ENCODE assay signal across 1 cellular context in genomic region chr2:42585779-42586178, GRCh38.
A peak's percentile ranks its signal among the peaks of the same experiment; 100 is the strongest.
TF ChIP-seq lines count a peak whose summit lies in the region.

No MANE protein-coding gene starts in this region.

TF ChIP-seq in HepG2, 621 proteins besides CTCF, POLR2A, EP300 and RAD21 (continued from another document):
- TF ChIP-seq CEBPG (CRISPR knock-in tag; IDR thresholded peaks at IDR 0.05) (peak; percentile 84), ZNF564 (CRISPR knock-in tag; IDR thresholded peaks at IDR 0.05) (no peak), TBX3 (IDR thresholded peaks at IDR 0.05; ENCODE audit: borderline replicate concordance) (peak; percentile 50; the same call in 1 of the 2 replicates), ZNF264 (CRISPR knock-in tag; IDR thresholded peaks at IDR 0.05) (no peak), TEAD3 (CRISPR knock-in tag; optimal IDR thresholded peaks at IDR 0.05; ENCODE audit: borderline replicate concordance) (peak; percentile 95), ZNF430 (CRISPR knock-in tag; IDR thresholded peaks at IDR 0.05) (0 out of 2 replicates have a peak, but pooled peaks have one; percentile 32), TBX2 (CRISPR knock-in tag; IDR thresholded peaks at IDR 0.05; ENCODE audit: borderline replicate concordance) (peak; percentile 67; the same call in 1 of the 2 replicates), FOXA3 (CRISPR knock-in tag; IDR thresholded peaks at IDR 0.05) (peak; percentile 23; the same call in 1 of the 2 replicates), ARID5B (CRISPR knock-in tag; IDR thresholded peaks at IDR 0.05) (peak; percentile 21; the same call in 1 of the 2 replicates), ZNF572 (CRISPR knock-in tag; IDR thresholded peaks at IDR 0.05) (no peak), SOX13 (IDR thresholded peaks at IDR 0.05) (no peak), SOX13 (CRISPR knock-in tag; conservative IDR thresholded peaks at IDR 0.05 in 1 of 2, IDR thresholded peaks at IDR 0.05 in 1 of 2) (peak in 1 of 2 experiments; percentile 33; a peak in 1 of 4 replicates)
- TF ChIP-seq, protein P1, sequence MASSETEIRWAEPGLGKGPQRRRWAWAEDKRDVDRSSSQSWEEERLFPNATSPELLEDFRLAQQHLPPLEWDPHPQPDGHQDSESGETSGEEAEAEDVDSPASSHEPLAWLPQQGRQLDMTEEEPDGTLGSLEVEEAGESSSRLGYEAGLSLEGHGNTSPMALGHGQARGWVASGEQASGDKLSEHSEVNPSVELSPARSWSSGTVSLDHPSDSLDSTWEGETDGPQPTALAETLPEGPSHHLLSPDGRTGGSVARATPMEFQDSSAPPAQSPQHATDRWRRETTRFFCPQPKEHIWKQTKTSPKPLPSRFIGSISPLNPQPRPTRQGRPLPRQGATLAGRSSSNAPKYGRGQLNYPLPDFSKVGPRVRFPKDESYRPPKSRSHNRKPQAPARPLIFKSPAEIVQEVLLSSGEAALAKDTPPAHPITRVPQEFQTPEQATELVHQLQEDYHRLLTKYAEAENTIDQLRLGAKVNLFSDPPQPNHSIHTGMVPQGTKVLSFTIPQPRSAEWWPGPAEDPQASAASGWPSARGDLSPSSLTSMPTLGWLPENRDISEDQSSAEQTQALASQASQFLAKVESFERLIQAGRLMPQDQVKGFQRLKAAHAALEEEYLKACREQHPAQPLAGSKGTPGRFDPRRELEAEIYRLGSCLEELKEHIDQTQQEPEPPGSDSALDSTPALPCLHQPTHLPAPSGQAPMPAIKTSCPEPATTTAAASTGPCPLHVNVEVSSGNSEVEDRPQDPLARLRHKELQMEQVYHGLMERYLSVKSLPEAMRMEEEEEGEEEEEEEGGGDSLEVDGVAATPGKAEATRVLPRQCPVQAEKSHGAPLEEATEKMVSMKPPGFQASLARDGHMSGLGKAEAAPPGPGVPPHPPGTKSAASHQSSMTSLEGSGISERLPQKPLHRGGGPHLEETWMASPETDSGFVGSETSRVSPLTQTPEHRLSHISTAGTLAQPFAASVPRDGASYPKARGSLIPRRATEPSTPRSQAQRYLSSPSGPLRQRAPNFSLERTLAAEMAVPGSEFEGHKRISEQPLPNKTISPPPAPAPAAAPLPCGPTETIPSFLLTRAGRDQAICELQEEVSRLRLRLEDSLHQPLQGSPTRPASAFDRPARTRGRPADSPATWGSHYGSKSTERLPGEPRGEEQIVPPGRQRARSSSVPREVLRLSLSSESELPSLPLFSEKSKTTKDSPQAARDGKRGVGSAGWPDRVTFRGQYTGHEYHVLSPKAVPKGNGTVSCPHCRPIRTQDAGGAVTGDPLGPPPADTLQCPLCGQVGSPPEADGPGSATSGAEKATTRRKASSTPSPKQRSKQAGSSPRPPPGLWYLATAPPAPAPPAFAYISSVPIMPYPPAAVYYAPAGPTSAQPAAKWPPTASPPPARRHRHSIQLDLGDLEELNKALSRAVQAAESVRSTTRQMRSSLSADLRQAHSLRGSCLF (CRISPR knock-in tag; IDR thresholded peaks at IDR 0.05; ENCODE audit: borderline replicate concordance): no peak
- TF ChIP-seq, protein P2, sequence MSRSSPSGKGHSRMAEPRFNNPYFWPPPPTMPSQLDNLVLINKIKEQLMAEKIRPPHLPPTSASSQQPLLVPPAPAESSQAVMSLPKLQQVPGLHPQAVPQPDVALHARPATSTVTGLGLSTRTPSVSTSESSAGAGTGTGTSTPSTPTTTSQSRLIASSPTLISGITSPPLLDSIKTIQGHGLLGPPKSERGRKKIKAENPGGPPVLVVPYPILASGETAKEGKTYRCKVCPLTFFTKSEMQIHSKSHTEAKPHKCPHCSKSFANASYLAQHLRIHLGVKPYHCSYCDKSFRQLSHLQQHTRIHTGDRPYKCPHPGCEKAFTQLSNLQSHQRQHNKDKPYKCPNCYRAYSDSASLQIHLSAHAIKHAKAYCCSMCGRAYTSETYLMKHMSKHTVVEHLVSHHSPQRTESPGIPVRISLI (CRISPR knock-in tag; IDR thresholded peaks at IDR 0.05; ENCODE audit: borderline replicate concordance): peak; percentile 48; the same call in 1 of the 2 replicates
- TF ChIP-seq, protein P3, sequence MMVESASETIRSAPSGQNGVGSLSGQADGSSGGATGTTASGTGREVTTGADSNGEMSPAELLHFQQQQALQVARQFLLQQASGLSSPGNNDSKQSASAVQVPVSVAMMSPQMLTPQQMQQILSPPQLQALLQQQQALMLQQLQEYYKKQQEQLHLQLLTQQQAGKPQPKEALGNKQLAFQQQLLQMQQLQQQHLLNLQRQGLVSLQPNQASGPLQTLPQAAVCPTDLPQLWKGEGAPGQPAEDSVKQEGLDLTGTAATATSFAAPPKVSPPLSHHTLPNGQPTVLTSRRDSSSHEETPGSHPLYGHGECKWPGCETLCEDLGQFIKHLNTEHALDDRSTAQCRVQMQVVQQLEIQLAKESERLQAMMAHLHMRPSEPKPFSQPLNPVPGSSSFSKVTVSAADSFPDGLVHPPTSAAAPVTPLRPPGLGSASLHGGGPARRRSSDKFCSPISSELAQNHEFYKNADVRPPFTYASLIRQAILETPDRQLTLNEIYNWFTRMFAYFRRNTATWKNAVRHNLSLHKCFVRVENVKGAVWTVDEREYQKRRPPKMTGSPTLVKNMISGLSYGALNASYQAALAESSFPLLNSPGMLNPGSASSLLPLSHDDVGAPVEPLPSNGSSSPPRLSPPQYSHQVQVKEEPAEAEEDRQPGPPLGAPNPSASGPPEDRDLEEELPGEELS (CRISPR knock-in tag; IDR thresholded peaks at IDR 0.05): peak; percentile 13; the same call in 1 of the 2 replicates
